ENCODE assay signal across 8 cellular contexts in the genomic region with DNA sequence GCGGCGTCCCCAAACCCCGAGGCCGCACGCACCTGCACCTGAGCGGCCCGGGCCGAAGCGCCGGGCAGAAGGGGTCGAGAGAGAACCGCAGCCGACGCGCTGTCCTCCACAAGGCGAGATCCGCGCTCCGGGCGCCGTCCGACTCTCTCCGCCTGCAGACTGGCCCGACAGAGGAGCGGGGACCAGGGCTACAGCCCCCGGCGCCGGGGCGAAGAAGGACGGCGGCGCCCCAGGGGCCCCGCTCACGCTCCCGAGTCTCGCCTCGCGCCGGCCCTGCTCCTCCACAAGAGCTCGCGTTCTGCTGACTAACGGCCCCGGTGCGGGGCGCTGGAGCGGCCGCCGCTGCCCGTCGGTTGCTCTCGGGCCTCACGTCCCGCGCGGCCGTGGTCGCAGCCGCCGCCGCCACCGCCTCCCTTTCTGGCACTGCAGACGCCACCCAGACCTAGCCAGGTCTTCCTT. TPM values are rescaled to one million over a fixed set of nuclear protein-coding genes. Genes with fewer than 3 reads are reported as not detected.
DNase-seq lines count a peak whose midpoint lies in the region; ATAC-seq and TF ChIP-seq lines count a peak whose summit lies in the region.

No MANE protein-coding gene starts in this region.

- peak overlapping the region; percentile 74 for H3K27ac ChIP-seq in CD8-positive, alpha-beta memory T cell (ENCODE audit: low read depth, low read length)
- peak overlapping the region; percentile 89 for H3K27ac ChIP-seq in temporal lobe (ENCODE audit: low read depth, low read length)

- peak overlapping the region; percentile 93 for H3K4me3 ChIP-seq in CD8-positive, alpha-beta memory T cell (ENCODE audit: low read length)
- H3K4me3 ChIP-seq in kidney epithelial cell (ENCODE audit: low read depth, low read length), result peak overlapping the region; percentile 88

- CTCF ChIA-PET in CD8-positive, alpha-beta memory T cell (lab: Charles Lee), result interaction anchor here (0.9 to 1.9 kb wide), 7 partner anchors 8 to 229 kb away, joined by 3 to 8 read pairs (median 3); no protein-coding TSS in a partner anchor

- no peaks in the 10 kb centered on the region for H3K36me3 ChIP-seq in CD8-positive, alpha-beta memory T cell (ENCODE audit: insufficient read depth, low read length)
- no peaks in the 10 kb centered on the region for H3K36me3 ChIP-seq in kidney epithelial cell (ENCODE audit: control insufficient read depth, insufficient read depth, low read length)

- no peak for DNase-seq in CD8-positive, alpha-beta memory T cell
- DNase-seq in activated naive CD8-positive, alpha-beta T cell treated with anti-CD3 and anti-CD28 coated beads, Interleukin-2, amount 50 U/mL, for 24 hours, result no peak
- no peak for DNase-seq in kidney epithelial cell (ENCODE audit: low read depth)
- DNase-seq in NCI-H1048 (lab: John Stamatoyannopoulos, UW), result no peak
- DNase-seq in NCI-H524 treated with DMSO at 0.1 percent for 48 hours (lab: John Stamatoyannopoulos, UW), result no peak

- ATAC-seq in GM19467 (IDR thresholded peaks at IDR 0.05; ENCODE audit: unreplicated experiment) (peak; percentile 10), HG03520 (IDR thresholded peaks at IDR 0.05; ENCODE audit: unreplicated experiment) (peak; percentile 6)
- peak; percentile 2 for ATAC-seq in activated naive CD8-positive, alpha-beta T cell treated with anti-CD3 and anti-CD28 coated beads, Interleukin-2, amount 50 U/mL, for 24 hours

- peaks cover 65 to 82% (median 80%) of the 10 kb centered on the region in 3 donors for H3K4me1 Mint-ChIP-seq in CD8-positive, alpha-beta memory T cell
- H3K4me1 Mint-ChIP-seq in activated naive CD8-positive, alpha-beta T cell treated with anti-CD3 and anti-CD28 coated beads, Interleukin-2, amount 50 U/mL, for 24 hours, result peaks cover 60% of the 10 kb centered on the region

- H3K4me1 ChIP-seq in CD8-positive, alpha-beta memory T cell (ENCODE audit: insufficient read depth, low read length), result peaks cover 28% of the 10 kb centered on the region

- no peak for TF ChIP-seq CTCF in kidney epithelial cell (IDR thresholded peaks at IDR 0.05; ENCODE audit: insufficient read depth, low read length, poor library complexity, severe bottlenecking)

- H3K4me3 Mint-ChIP-seq in CD8-positive, alpha-beta memory T cell, result peak overlapping the region; percentile 97 to 100 (median 100)
- peak overlapping the region; percentile 99 for H3K4me3 Mint-ChIP-seq in activated naive CD8-positive, alpha-beta T cell treated with anti-CD3 and anti-CD28 coated beads, Interleukin-2, amount 50 U/mL, for 24 hours

- H3K9me3 Mint-ChIP-seq in CD8-positive, alpha-beta memory T cell, result no peaks in the 10 kb centered on the region
- no peaks in the 10 kb centered on the region for H3K9me3 Mint-ChIP-seq in activated naive CD8-positive, alpha-beta T cell treated with anti-CD3 and anti-CD28 coated beads, Interleukin-2, amount 50 U/mL, for 24 hours

- H3K27ac Mint-ChIP-seq in CD8-positive, alpha-beta memory T cell, result peak overlapping the region; percentile 79 to 98 (median 96)
- H3K27ac Mint-ChIP-seq in activated naive CD8-positive, alpha-beta T cell treated with anti-CD3 and anti-CD28 coated beads, Interleukin-2, amount 50 U/mL, for 24 hours, result peak overlapping the region; percentile 96

- H3K9me3 ChIP-seq in CD8-positive, alpha-beta memory T cell (ENCODE audit: low read length), result no peaks in the 10 kb centered on the region

- POLR2A ChIA-PET in CD8-positive, alpha-beta memory T cell (lab: Charles Lee), result interaction anchor here (1.3 to 1.4 kb wide), 3 partner anchors 127 to 454 kb away, joined by 4 to 5 read pairs (median 4); partner anchors contain the start of gene ZFAND5

- H3K36me3 Mint-ChIP-seq in CD8-positive, alpha-beta memory T cell, result peaks cover 0 to 25% (median 0%) of the 10 kb centered on the region in 3 donors
- no peaks in the 10 kb centered on the region for H3K36me3 Mint-ChIP-seq in activated naive CD8-positive, alpha-beta T cell treated with anti-CD3 and anti-CD28 coated beads, Interleukin-2, amount 50 U/mL, for 24 hours (ENCODE audit: low read depth)

- peaks cover 0 to 2% of the 10 kb centered on the region in 2 donors for H3K27me3 Mint-ChIP-seq in CD8-positive, alpha-beta memory T cell
- no peaks in the 10 kb centered on the region for H3K27me3 Mint-ChIP-seq in activated naive CD8-positive, alpha-beta T cell treated with anti-CD3 and anti-CD28 coated beads, Interleukin-2, amount 50 U/mL, for 24 hours

- no peaks in the 10 kb centered on the region for H3K27me3 ChIP-seq in CD8-positive, alpha-beta memory T cell (ENCODE audit: insufficient read depth, low read length, poor library complexity, severe bottlenecking)
- no peaks in the 10 kb centered on the region for H3K27me3 ChIP-seq in kidney epithelial cell (ENCODE audit: control insufficient read depth, insufficient read depth, low read length)

RNA-seq across cellular contexts. Expression of gene ABHD17B, which starts 0.4 kb away (rescaled TPM):
- 10 to 100 TPM; 17.0 to 17.3 TPM for total RNA-seq in CD8-positive, alpha-beta memory T cell
- 26.6 TPM for polyA plus RNA-seq in CD8-positive, alpha-beta memory T cell
- total RNA-seq in kidney epithelial cell (19.4 and 19.6 TPM in 2 replicates), temporal lobe (57.0 TPM)

RNA-seq across cellular contexts. Expression of gene C9orf85, which starts 0.8 kb away (rescaled TPM):
- total RNA-seq in CD8-positive, alpha-beta memory T cell, result 10 to 100 TPM; 11.4 to 12.3 TPM
- polyA plus RNA-seq in CD8-positive, alpha-beta memory T cell, result 13.5 TPM
- total RNA-seq in kidney epithelial cell (15.6 and 19.1 TPM in 2 replicates), temporal lobe (13.3 TPM)
